17 cellular contexts compared by ENCODE assay signal in the genomic region with DNA sequence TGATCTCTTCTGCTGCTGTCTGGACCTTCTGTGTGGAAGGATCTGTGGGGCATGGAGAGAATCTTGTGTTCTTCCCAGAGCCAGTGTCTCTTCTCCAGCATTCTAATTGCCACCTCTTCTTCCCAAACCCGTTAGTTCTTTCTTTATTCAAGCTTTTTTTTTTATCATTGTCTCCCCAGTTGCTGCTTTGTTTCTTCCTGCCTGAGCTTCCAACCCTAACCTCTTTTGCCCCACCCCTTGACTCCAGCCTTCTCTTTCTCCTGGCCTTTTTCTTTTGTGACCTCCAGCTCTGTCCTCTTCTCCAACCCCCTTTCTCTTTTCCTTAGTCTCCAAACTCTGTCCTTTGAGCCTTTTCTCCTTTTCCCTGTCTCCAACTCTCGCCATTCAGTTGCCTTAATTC. TPM values are rescaled to one million over a fixed set of nuclear protein-coding genes. Genes with fewer than 3 reads are reported as not detected.
DNase-seq lines count a peak whose midpoint lies in the region; ATAC-seq and TF ChIP-seq lines count a peak whose summit lies in the region.
"Had no signal": no experiment of that assay in that cellular context is flagged by ENCODE, and none has a peak within 500 bp of the region (broad histone marks: within the 10 kb centered on the region; RNA-seq: fewer than 3 reads in every experiment).

No MANE protein-coding gene starts in this region.

- H3K27me3 ChIP-seq in CD4-positive, alpha-beta memory T cell (ENCODE audit: insufficient read depth, low read length), result no peaks in the 10 kb centered on the region
- H3K27me3 ChIP-seq: SJSA1, vagina had no signal

- ATAC-seq in GM21367 (IDR thresholded peaks at IDR 0.05; ENCODE audit: unreplicated experiment), result no peak
- ATAC-seq in GM21390 (IDR thresholded peaks at IDR 0.05; ENCODE audit: unreplicated experiment), result no peak
- ATAC-seq: activated naive CD4-positive, alpha-beta T cell treated with anti-CD3 and anti-CD28 coated beads, Interleukin-2, amount 50 U/mL, for 72 hours had no signal

- H3K27ac Mint-ChIP-seq in CD4-positive, alpha-beta memory T cell, result peak overlapping the region in 5 of 7 donors; percentile 14 to 76 (median 64)
- peak overlapping the region; percentile 26 to 93 (median 88) for H3K27ac Mint-ChIP-seq in IgD-negative memory B cell
- peak overlapping the region; percentile 22 for H3K27ac Mint-ChIP-seq in chondrocyte (ENCODE audit: unreplicated experiment)
- peak overlapping the region; percentile 46 for H3K27ac Mint-ChIP-seq in neural crest cell (ENCODE audit: unreplicated experiment)

- no peaks in the 10 kb centered on the region for H3K9me3 ChIP-seq in CD4-positive, alpha-beta memory T cell (ENCODE audit: control insufficient read depth in 1 of 2, low read length in 2 of 2)
- H3K9me3 ChIP-seq: SJSA1, vagina had no signal

- H3K4me3 Mint-ChIP-seq in CD4-positive, alpha-beta memory T cell, result peak overlapping the region in 4 of 8 donors; percentile 15 to 38 (median 23)
- H3K4me3 Mint-ChIP-seq in IgD-negative memory B cell (peak overlapping the region in 2 of 4 donors; percentile 23 to 46), chondrocyte (ENCODE audit: unreplicated experiment) (no peak overlapping the region), neural crest cell (peak overlapping the region; percentile 66)
- H3K4me3 Mint-ChIP-seq: immature natural killer cell; stimulated activated naive CD8-positive, alpha-beta T cell treated with anti-CD3 and anti-CD28 coated beads, Interleukin-15, Interleukin-2, amounts not matched to agents 100 ng/mL and 50 ng/mL, for 24 hours had no signal

- H3K4me3 ChIP-seq in CD4-positive, alpha-beta memory T cell (ENCODE audit: low read length in 2 of 2), result no peak overlapping the region
- H3K4me3 ChIP-seq: SJSA1, skin epidermis, vagina had no signal

- no peaks in the 10 kb centered on the region for H3K9me3 Mint-ChIP-seq in CD4-positive, alpha-beta memory T cell
- H3K9me3 Mint-ChIP-seq in IgD-negative memory B cell, result no peaks in the 10 kb centered on the region
- no peaks in the 10 kb centered on the region for H3K9me3 Mint-ChIP-seq in chondrocyte (ENCODE audit: low read depth)
- no peaks in the 10 kb centered on the region for H3K9me3 Mint-ChIP-seq in neural crest cell
- H3K9me3 Mint-ChIP-seq: activated naive CD4-positive, alpha-beta T cell treated with anti-CD3 and anti-CD28 coated beads, Interleukin-2, amount 50 U/mL, for 72 hours; immature natural killer cell; stimulated activated naive CD8-positive, alpha-beta T cell treated with anti-CD3 and anti-CD28 coated beads, Interleukin-15, Interleukin-2, amounts not matched to agents 100 ng/mL and 50 ng/mL, for 24 hours had no signal

- CTCF ChIA-PET in CD4-positive, alpha-beta memory T cell (lab: Charles Lee; ENCODE audit: partially characterized antibody), result no interaction called here

- DNase-seq in CD4-positive, alpha-beta memory T cell, result no peak
- DNase-seq in chondrocyte (ENCODE audit: low spot score) (no peak), neural crest cell (ENCODE audit: low read depth, low spot score) (no peak), T-helper 9 cell (no peak)
- DNase-seq: foreskin melanocyte, immature natural killer cell, NCI-H1417 treated with DMSO at 0.1 percent for 48 hours, NCI-H226 had no signal

- H3K4me1 Mint-ChIP-seq in CD4-positive, alpha-beta memory T cell, result peaks cover 30 to 48% (median 40%) of the 10 kb centered on the region in 4 donors
- H3K4me1 Mint-ChIP-seq in IgD-negative memory B cell (peaks cover 34 to 36% (median 36%) of the 10 kb centered on the region in 3 donors), chondrocyte (ENCODE audit: low read depth) (peaks cover 32% of the 10 kb centered on the region), neural crest cell (peaks cover 42% of the 10 kb centered on the region)

- peaks cover 4% of the 10 kb centered on the region for H3K36me3 ChIP-seq in CD4-positive, alpha-beta memory T cell (ENCODE audit: insufficient read depth, low read length)

- H3K4me1 ChIP-seq in CD4-positive, alpha-beta memory T cell (ENCODE audit: insufficient read depth, low read length), result peaks cover 38% of the 10 kb centered on the region

- POLR2A ChIA-PET in CD4-positive, alpha-beta memory T cell (lab: Charles Lee; ENCODE audit: partially characterized antibody), result interaction anchor here (0.8 to 1.0 kb wide), 2 partner anchors 9 to 43 kb away, joined by 3 read pairs; a partner anchor contains a TSS

- H3K27me3 Mint-ChIP-seq in CD4-positive, alpha-beta memory T cell, result no peaks in the 10 kb centered on the region
- H3K27me3 Mint-ChIP-seq in IgD-negative memory B cell (no peaks in the 10 kb centered on the region), chondrocyte (ENCODE audit: low read depth) (no peaks in the 10 kb centered on the region), neural crest cell (ENCODE audit: low read depth) (no peaks in the 10 kb centered on the region)
- H3K27me3 Mint-ChIP-seq: stimulated activated naive CD8-positive, alpha-beta T cell treated with anti-CD3 and anti-CD28 coated beads, Interleukin-15, Interleukin-2, amounts not matched to agents 100 ng/mL and 50 ng/mL, for 24 hours had no signal

- TF ChIP-seq CTCF in chondrocyte (IDR thresholded peaks at IDR 0.05), result no peak
- TF ChIP-seq CTCF in neural crest cell (conservative IDR thresholded peaks at IDR 0.05), result no peak

- peaks cover 20 to 27% of the 10 kb centered on the region in 2 donors for H3K36me3 Mint-ChIP-seq in CD4-positive, alpha-beta memory T cell
- H3K36me3 Mint-ChIP-seq in IgD-negative memory B cell (peaks cover 8% of the 10 kb centered on the region), chondrocyte (ENCODE audit: low read depth) (peaks cover 14% of the 10 kb centered on the region), neural crest cell (ENCODE audit: low read depth) (peaks cover 9% of the 10 kb centered on the region)

- intact Hi-C loops in CD4-positive, alpha-beta memory T cell (cut with micrococcal nuclease), result loop anchor here (10.0 kb wide), 1 partner anchor 397 kb away; no protein-coding TSS in a partner anchor

- H3K27ac ChIP-seq in CD4-positive, alpha-beta memory T cell (ENCODE audit: low read depth, low read length), result no peak overlapping the region
- H3K27ac ChIP-seq: KMS-11, SJSA1, skin epidermis, vagina had no signal

RNA-seq across cellular contexts. Expression of a gene that starts 4.5 kb away (rescaled TPM):
- total RNA-seq in CD4-positive, alpha-beta memory T cell, result 10 to 100 TPM; 26.5 to 27.3 TPM
- 1 to 10 TPM; 7.4 to 9.0 TPM for polyA plus RNA-seq in CD4-positive, alpha-beta memory T cell
- 6.2 TPM for polyA plus RNA-seq in IgD-negative memory B cell
- total RNA-seq in chondrocyte (23.5 to 35.8 TPM (median 24.6 TPM) in 3 replicates), neural crest cell (61.5 and 65.3 TPM in 2 replicates)

RNA-seq across cellular contexts. Expression of a gene that starts 43.4 kb away (rescaled TPM):
- total RNA-seq in CD4-positive, alpha-beta memory T cell, result 10 to 100 TPM; 45.6 to 47.3 TPM
- 10 to 100 TPM; 11.2 to 13.4 TPM for polyA plus RNA-seq in CD4-positive, alpha-beta memory T cell
- polyA plus RNA-seq in IgD-negative memory B cell, result 13.1 TPM
- total RNA-seq in chondrocyte (26.0 to 34.5 TPM (median 26.1 TPM) in 3 replicates), neural crest cell (27.9 and 29.2 TPM in 2 replicates)

Comparison
In these comparisons a context has a peak if more than half of its experiments do, and no peak if none do; other contexts are left out.
1. H3K27ac Mint-ChIP-seq: peak in every context shown above with its lines; median percentile 88 in IgD-negative memory B cell; 64 in CD4-positive, alpha-beta memory T cell; 46 in neural crest cell; 22 in chondrocyte.